ENCODE assay signal across 8 cellular contexts in genomic region chr11:47524200-47524874, GRCh38. TPM values are rescaled to one million over a fixed set of nuclear protein-coding genes. Genes with fewer than 3 reads are reported as not detected.
DNase-seq lines count a peak whose midpoint lies in the region; ATAC-seq, FAIRE-seq and TF ChIP-seq lines count a peak whose summit lies in the region.

No MANE protein-coding gene starts in this region.

- dilution Hi-C loops in keratinocyte (cut with MboI; ENCODE audit: extremely low pct_ligation_motif_present, low sequenced_read_pairs) = no loop called here

- H3K9me3 ChIP-seq in body of pancreas = no peaks in the 10 kb centered on the region
- no peaks in the 10 kb centered on the region for H3K9me3 ChIP-seq in keratinocyte (ENCODE audit: control insufficient read depth, low read depth, low read length)

- H3K36me3 Mint-ChIP-seq in stimulated activated memory B cell treated with anti-CD40 and anti-IgM and Interleukin-4, amounts not matched to agents 10 μg/mL and 1 μg/mL and 100 μg/mL, for 72 hours = peaks cover 14% of the 10 kb centered on the region

- H3K27ac Mint-ChIP-seq in stimulated activated memory B cell treated with anti-CD40 and anti-IgM and Interleukin-4, amounts not matched to agents 10 μg/mL and 1 μg/mL and 100 μg/mL, for 72 hours = peak overlapping the region; percentile 70

- no peak for FAIRE-seq in keratinocyte (lab: Jason Lieb, UNC)

- peaks cover 99% of the 10 kb centered on the region for H3K79me2 ChIP-seq in keratinocyte (ENCODE audit: control insufficient read depth, insufficient read depth, low read length)

- no peak overlapping the region for H2AFZ ChIP-seq in keratinocyte (ENCODE audit: control insufficient read depth, low read length)

- DNase-seq in DMS53 treated with DMSO at 0.1 percent for 48 hours (lab: John Stamatoyannopoulos, UW; ENCODE audit: unreplicated experiment) (peak; percentile 17), M059J (ENCODE audit: low read depth) (peak; percentile 18), body of pancreas (peak in 3 of 4 donors; percentile 20 to 38 (median 29)), keratinocyte (ENCODE audit: low read depth, low spot score) (no peak), T-helper 9 cell (no peak), kidney glomerular epithelial cell (lab: John Stamatoyannopoulos, UW) (no peak)

- H3K27ac ChIP-seq in body of pancreas (peak overlapping the region; percentile 23 to 63 (median 42)), keratinocyte (ENCODE audit: control insufficient read depth, insufficient read depth, low read length) (peak overlapping the region; percentile 95)

- 25 to 33% methylated on average over 7 to 9 of the region's 9 CpGs for WGBS in body of pancreas, 2 donors

- H3K4me2 ChIP-seq in keratinocyte (ENCODE audit: control insufficient read depth, extremely low read depth, insufficient read depth, low read depth, low read length) = peak overlapping the region; percentile 70

- peaks cover 29% of the 10 kb centered on the region for H3K4me1 ChIP-seq in body of pancreas
- H3K4me1 ChIP-seq in keratinocyte (ENCODE audit: control insufficient read depth, extremely low read depth, insufficient read depth, low read length) = peaks cover 37% of the 10 kb centered on the region

- peak overlapping the region; percentile 74 for H3K9ac ChIP-seq in keratinocyte (ENCODE audit: control insufficient read depth, extremely low read depth, insufficient read depth, low read length)

- H3K27me3 ChIP-seq in body of pancreas (no peaks in the 10 kb centered on the region), keratinocyte (ENCODE audit: control insufficient read depth, extremely low read depth, insufficient read depth, low read length) (no peaks in the 10 kb centered on the region)

- peaks cover 54% of the 10 kb centered on the region for H3K4me1 Mint-ChIP-seq in stimulated activated memory B cell treated with anti-CD40 and anti-IgM and Interleukin-4, amounts not matched to agents 10 μg/mL and 1 μg/mL and 100 μg/mL, for 72 hours

- H3K4me3 Mint-ChIP-seq in stimulated activated memory B cell treated with anti-CD40 and anti-IgM and Interleukin-4, amounts not matched to agents 10 μg/mL and 1 μg/mL and 100 μg/mL, for 72 hours = peak overlapping the region; percentile 10

- H4K20me1 ChIP-seq in keratinocyte (ENCODE audit: control insufficient read depth, extremely low read depth, insufficient read depth, low read length) = peaks cover 23% of the 10 kb centered on the region

- H3K9me1 ChIP-seq in keratinocyte (ENCODE audit: control insufficient read depth, extremely low read depth, insufficient read depth, low read length) = no peaks in the 10 kb centered on the region

- H3K27me3 Mint-ChIP-seq in stimulated activated memory B cell treated with anti-CD40 and anti-IgM and Interleukin-4, amounts not matched to agents 10 μg/mL and 1 μg/mL and 100 μg/mL, for 72 hours = no peaks in the 10 kb centered on the region

- no peak for TF ChIP-seq POLR2A in body of pancreas (IDR thresholded peaks at IDR 0.05)

- ATAC-seq in body of pancreas (no peak), HG03521 (IDR thresholded peaks at IDR 0.05; ENCODE audit: unreplicated experiment) (no peak)
- peak; percentile 62 for ATAC-seq in stimulated activated memory B cell treated with anti-CD40 and anti-IgM and Interleukin-4, amounts not matched to agents 10 μg/mL and 1 μg/mL and 100 μg/mL, for 72 hours

- no peaks in the 10 kb centered on the region for H3K9me3 Mint-ChIP-seq in stimulated activated memory B cell treated with anti-CD40 and anti-IgM and Interleukin-4, amounts not matched to agents 10 μg/mL and 1 μg/mL and 100 μg/mL, for 72 hours

- TF ChIP-seq CTCF in body of pancreas (IDR thresholded peaks at IDR 0.05) (no peak), keratinocyte (optimal IDR thresholded peaks at IDR 0.05 in 1 of 3, IDR thresholded peaks at IDR 0.05 in 1 of 3, conservative IDR thresholded peaks at IDR 0.05 in 1 of 3; ENCODE audit: extremely low read depth in 1 of 3, insufficient read depth in 2 of 3, low read length in 3 of 3) (no peak)

- no peak overlapping the region for H3K4me3 ChIP-seq in body of pancreas
- peak overlapping the region in 2 of 3 experiments; percentile 31 to 44 for H3K4me3 ChIP-seq in keratinocyte (ENCODE audit: control insufficient read depth in 2 of 3, extremely low read depth in 1 of 3, insufficient read depth in 2 of 3, low read depth in 1 of 3, low read length in 3 of 3)

- H3K36me3 ChIP-seq in body of pancreas (replicated peaks in 1 of 2; ENCODE audit: insufficient read depth in 1 of 2, low read depth in 2 of 2) = no peaks in the 10 kb centered on the region
- H3K36me3 ChIP-seq in keratinocyte (ENCODE audit: control insufficient read depth in 2 of 2, extremely low read depth in 1 of 2, insufficient read depth in 2 of 2, low read length in 2 of 2) = peaks cover 0 to 6% of the 10 kb centered on the region in 2 experiments

- intact Hi-C loops in body of pancreas (cut with DNase I) = no loop called here

RNA-seq across cellular contexts. Expression of gene CELF1, which starts 28.6 kb away (rescaled TPM):
- total RNA-seq in M059J (2014; rRNA removed; shearing (Covaris generic)) = 50.0 and 73.1 TPM in 2 replicates
- total RNA-seq in body of pancreas = 10 to 100 TPM; 56.0 to 86.0 TPM
- 90.9 to 110 TPM (median 100 TPM) in 3 replicates for polyA plus RNA-seq in keratinocyte
- polyA plus RNA-seq in keratinocyte (2011; ENCODE audit: low read depth) = 27.0 TPM
- 49.7 and 72.9 TPM in 2 replicates for polyA plus RNA-seq in keratinocyte (2011; cell fraction: cytosol; rRNA removed)
- 186 and 213 TPM in 2 replicates for polyA plus RNA-seq in keratinocyte (2011; cell fraction: nucleus; rRNA removed)
- 27.9 and 50.7 TPM in 2 replicates for polyA plus RNA-seq in keratinocyte (2012; ENCODE audit: low replicate concordance)
- polyA minus RNA-seq in keratinocyte = 157 to 238 TPM (median 161 TPM) in 3 replicates
- 79.4 TPM for polyA minus RNA-seq in keratinocyte (2011; cell fraction: cytosol; rRNA and poly(A)+ RNA removed)
- polyA minus RNA-seq in keratinocyte (2011; cell fraction: nucleus; rRNA and poly(A)+ RNA removed) = 119 and 249 TPM in 2 replicates

RNA-seq across cellular contexts. Expression of gene PTPMT1, which starts 41.1 kb away (rescaled TPM):
- 183 and 234 TPM in 2 replicates for total RNA-seq in M059J (2014; rRNA removed; shearing (Covaris generic))
- 10 to 100 TPM; 52.4 TPM for total RNA-seq in body of pancreas
- 64.9 to 78.1 TPM (median 74.4 TPM) in 3 replicates for polyA plus RNA-seq in keratinocyte
- 89.3 TPM for polyA plus RNA-seq in keratinocyte (2011; ENCODE audit: low read depth)
- 64.6 and 69.2 TPM in 2 replicates for polyA plus RNA-seq in keratinocyte (2011; cell fraction: cytosol; rRNA removed)
- 27.6 and 33.0 TPM in 2 replicates for polyA plus RNA-seq in keratinocyte (2011; cell fraction: nucleus; rRNA removed)
- 70.5 and 88.5 TPM in 2 replicates for polyA plus RNA-seq in keratinocyte (2012; ENCODE audit: low replicate concordance)
- polyA minus RNA-seq in keratinocyte = 30.7 to 37.6 TPM (median 32.9 TPM) in 3 replicates
- polyA minus RNA-seq in keratinocyte (2011; cell fraction: cytosol; rRNA and poly(A)+ RNA removed) = 54.3 TPM
- polyA minus RNA-seq in keratinocyte (2011; cell fraction: nucleus; rRNA and poly(A)+ RNA removed) = 11.2 and 12.6 TPM in 2 replicates

RNA-seq across cellular contexts. Expression of gene KBTBD4, which starts 54.4 kb away (rescaled TPM):
- total RNA-seq in M059J (2014; rRNA removed; shearing (Covaris generic)) = 26.0 and 35.4 TPM in 2 replicates
- total RNA-seq in body of pancreas = 1 to 10 TPM; 3.6 to 6.7 TPM
- polyA plus RNA-seq in keratinocyte = 14.0 to 17.1 TPM (median 15.4 TPM) in 3 replicates
- 1.9 TPM for polyA plus RNA-seq in keratinocyte (2011; ENCODE audit: low read depth)
- 10.1 and 13.5 TPM in 2 replicates for polyA plus RNA-seq in keratinocyte (2011; cell fraction: cytosol; rRNA removed)
- 14.4 and 15.7 TPM in 2 replicates for polyA plus RNA-seq in keratinocyte (2011; cell fraction: nucleus; rRNA removed)
- 9.6 and 14.2 TPM in 2 replicates for polyA plus RNA-seq in keratinocyte (2012; ENCODE audit: low replicate concordance)
- 18.0 to 22.9 TPM (median 22.1 TPM) in 3 replicates for polyA minus RNA-seq in keratinocyte
- 12.3 TPM for polyA minus RNA-seq in keratinocyte (2011; cell fraction: cytosol; rRNA and poly(A)+ RNA removed)
- 8.1 and 10.9 TPM in 2 replicates for polyA minus RNA-seq in keratinocyte (2011; cell fraction: nucleus; rRNA and poly(A)+ RNA removed)

RNA-seq across cellular contexts. Expression of gene NDUFS3, which starts 54.5 kb away (rescaled TPM):
- total RNA-seq in M059J (2014; rRNA removed; shearing (Covaris generic)) = 85.7 and 108 TPM in 2 replicates
- 10 to 100 TPM; 27.2 to 28.7 TPM for total RNA-seq in body of pancreas
- 102 to 119 TPM (median 107 TPM) in 3 replicates for polyA plus RNA-seq in keratinocyte
- 56.1 TPM for polyA plus RNA-seq in keratinocyte (2011; ENCODE audit: low read depth)
- polyA plus RNA-seq in keratinocyte (2011; cell fraction: cytosol; rRNA removed) = 93.2 and 103 TPM in 2 replicates
- polyA plus RNA-seq in keratinocyte (2011; cell fraction: nucleus; rRNA removed) = 97.2 and 130 TPM in 2 replicates
- 58.5 and 80.9 TPM in 2 replicates for polyA plus RNA-seq in keratinocyte (2012; ENCODE audit: low replicate concordance)
- 34.7 to 79.7 TPM (median 67.5 TPM) in 3 replicates for polyA minus RNA-seq in keratinocyte
- polyA minus RNA-seq in keratinocyte (2011; cell fraction: cytosol; rRNA and poly(A)+ RNA removed) = 49.5 TPM
- 13.8 and 16.4 TPM in 2 replicates for polyA minus RNA-seq in keratinocyte (2011; cell fraction: nucleus; rRNA and poly(A)+ RNA removed)

Comparison
In these comparisons a context has a peak if more than half of its experiments do, and no peak if none do; other contexts are left out.
1. DNase-seq: peak in DMS53 treated with DMSO at 0.1 percent for 48 hours (single experiment), M059J (single experiment) and body of pancreas (3 of 4); none in keratinocyte (single experiment), T-helper 9 cell (single experiment) and kidney glomerular epithelial cell (single experiment).
2. H3K4me3 ChIP-seq: peak in keratinocyte (2 of 3); none in body of pancreas (0 of 2).